Comparison of ENCODE assay signal across 1 cellular context in the genomic region with DNA sequence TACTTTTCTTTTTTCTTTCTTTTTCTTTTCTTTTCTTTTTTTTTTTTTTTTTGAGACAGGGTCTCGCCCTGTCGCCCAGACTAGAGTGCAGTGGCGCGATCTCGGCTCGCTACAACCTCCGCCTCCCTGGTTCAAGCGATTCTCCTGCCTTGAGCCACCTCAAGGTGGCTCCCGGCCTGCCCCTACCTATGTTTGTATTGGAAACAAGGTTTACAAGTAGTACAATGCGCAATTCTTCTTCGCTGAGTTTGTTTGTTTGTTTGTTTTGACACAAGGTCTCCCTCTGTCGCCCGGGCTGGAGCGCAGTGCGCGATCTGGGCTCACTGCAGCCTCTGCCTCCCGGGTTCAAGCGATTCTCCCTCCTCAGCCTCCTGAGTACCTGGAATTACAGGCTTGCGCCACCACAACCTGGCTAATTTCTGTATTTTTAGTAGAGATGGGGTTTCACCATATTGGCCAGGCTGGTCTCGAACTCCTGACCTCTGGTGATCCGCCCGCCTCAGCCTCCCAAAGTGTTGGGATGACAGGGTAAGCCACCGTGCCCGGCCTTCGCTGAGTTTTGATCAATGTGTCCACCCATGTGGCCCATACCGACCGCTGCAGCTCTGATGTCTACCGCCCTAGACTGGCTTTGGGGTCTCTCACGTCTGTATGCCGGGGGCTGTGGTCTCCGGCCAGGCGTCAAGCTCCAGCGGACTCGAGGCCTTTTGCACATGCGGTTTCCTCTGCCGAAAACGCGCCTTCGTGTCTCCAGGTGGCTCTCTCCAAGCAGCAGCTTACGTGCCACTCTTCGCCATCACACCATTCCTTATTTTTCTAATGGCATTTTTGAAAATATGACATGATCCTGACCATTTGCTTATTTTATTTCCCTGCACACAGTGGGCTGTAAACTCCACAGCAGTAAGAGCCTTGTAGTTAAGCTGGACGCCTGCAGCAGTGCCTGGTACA.
TF ChIP-seq lines count a peak whose summit lies in the region.

No MANE protein-coding gene starts in this region.

TF ChIP-seq in IMR-90, 13 proteins besides CTCF, POLR2A, EP300 and RAD21:
- TF ChIP-seq RFX5 (IDR thresholded peaks at IDR 0.05; ENCODE audit: low read depth, low read length) = no peak
- TF ChIP-seq, protein P1, sequence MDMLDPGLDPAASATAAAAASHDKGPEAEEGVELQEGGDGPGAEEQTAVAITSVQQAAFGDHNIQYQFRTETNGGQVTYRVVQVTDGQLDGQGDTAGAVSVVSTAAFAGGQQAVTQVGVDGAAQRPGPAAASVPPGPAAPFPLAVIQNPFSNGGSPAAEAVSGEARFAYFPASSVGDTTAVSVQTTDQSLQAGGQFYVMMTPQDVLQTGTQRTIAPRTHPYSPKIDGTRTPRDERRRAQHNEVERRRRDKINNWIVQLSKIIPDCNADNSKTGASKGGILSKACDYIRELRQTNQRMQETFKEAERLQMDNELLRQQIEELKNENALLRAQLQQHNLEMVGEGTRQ (IDR thresholded peaks at IDR 0.05; ENCODE audit: low read depth, low read length) = no peak
- no peak for TF ChIP-seq FOS (IDR thresholded peaks at IDR 0.05; ENCODE audit: low read depth, low read length)
- TF ChIP-seq MAZ (IDR thresholded peaks at IDR 0.05; ENCODE audit: borderline replicate concordance, low read depth, low read length) = no peak
- TF ChIP-seq CEBPB (IDR thresholded peaks at IDR 0.05; ENCODE audit: low read depth, low read length) = no peak
- no peak for TF ChIP-seq MXI1 (IDR thresholded peaks at IDR 0.05; ENCODE audit: borderline replicate concordance, low read depth, low read length)
- TF ChIP-seq CHD1 (IDR thresholded peaks at IDR 0.05; ENCODE audit: low read depth, low read length) = no peak
- TF ChIP-seq SMC3 (IDR thresholded peaks at IDR 0.05; ENCODE audit: low read depth, low read length) = no peak
- TF ChIP-seq RCOR1 (IDR thresholded peaks at IDR 0.05; ENCODE audit: insufficient replicate concordance, low read length) = no peak
- no peak for TF ChIP-seq MAFK (IDR thresholded peaks at IDR 0.05; ENCODE audit: low read depth, low read length)
